Comparison of ENCODE assay signal across 27 cellular contexts in the genomic region with DNA sequence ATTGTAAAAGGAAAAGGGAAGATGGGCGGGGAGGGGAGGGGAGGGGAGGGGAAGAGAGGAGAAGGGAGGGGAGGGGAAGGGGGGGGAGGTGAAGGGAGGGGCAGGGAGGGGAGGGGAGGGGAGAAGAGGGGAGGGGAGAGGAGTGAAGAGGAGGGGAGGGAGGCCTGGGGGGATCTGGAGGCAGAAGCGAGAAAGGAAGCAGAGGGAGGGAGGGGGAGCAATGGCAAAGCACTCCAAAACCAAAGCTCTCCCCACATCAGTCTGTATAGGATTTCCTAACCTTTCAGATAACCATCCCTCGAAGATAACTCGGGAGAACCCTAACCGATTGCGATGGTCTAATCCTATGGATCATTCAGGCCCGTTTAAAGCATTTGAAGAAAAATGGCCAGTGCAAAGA. TPM values are rescaled to one million over a fixed set of nuclear protein-coding genes. Genes with fewer than 3 reads are reported as not detected.
A peak's percentile ranks its signal among the peaks of the same experiment; 100 is the strongest.
DNase-seq lines count a peak whose midpoint lies in the region; TF ChIP-seq lines count a peak whose summit lies in the region.
"Had no signal": no experiment of that assay in that cellular context is flagged by ENCODE, and none has a peak within 500 bp of the region (broad histone marks: within the 10 kb centered on the region; RNA-seq: fewer than 3 reads in every experiment).

No MANE protein-coding gene starts in this region.

- no peaks in the 10 kb centered on the region for H3K27me3 ChIP-seq in ascending aorta
- H3K27me3 ChIP-seq in osteoblast (ENCODE audit: insufficient read depth, low read length) = no peaks in the 10 kb centered on the region
- no peaks in the 10 kb centered on the region for H3K27me3 ChIP-seq in thyroid gland

- H3K4me2 ChIP-seq in osteoblast (ENCODE audit: insufficient read depth, low read length) = no peak overlapping the region

- intact Hi-C loops in ascending aorta (cut with DNase I) (no loop called here), cardiac septum (cut with DNase I) (no loop called here), thyroid gland (cut with DNase I) (no loop called here)

- no peaks in the 10 kb centered on the region for H3K36me3 ChIP-seq in ascending aorta
- H3K36me3 ChIP-seq in osteoblast (ENCODE audit: insufficient read depth, low read length) = peaks cover 12% of the 10 kb centered on the region
- no peaks in the 10 kb centered on the region for H3K36me3 ChIP-seq in thyroid gland
- H3K36me3 ChIP-seq: spleen, transverse colon had no signal

- peaks cover 91% of the 10 kb centered on the region for H3K79me2 ChIP-seq in osteoblast (ENCODE audit: insufficient read depth, low read length)

- no peak overlapping the region for H3K4me3 Mint-ChIP-seq in chondrocyte (ENCODE audit: unreplicated experiment)
- H3K4me3 Mint-ChIP-seq: activated CD4-positive, alpha-beta memory T cell treated with anti-CD3 and anti-CD28 coated beads for 36 hours; activated naive CD4-positive, alpha-beta T cell treated with anti-CD3 and anti-CD28 coated beads, Interleukin-2, amount 10 ng/mL, durations not matched to agents 7 days and 5 days; activated T-helper 1 cell treated with anti-CD3 and anti-CD28 coated beads, Interleukin-12 subunit alpha, Interleukin-12 subunit beta, Interleukin-2, Interleukin-4 antibody, amounts not matched to agents 30 ng/mL and 10 ng/mL and 1 ng/mL, durations not matched to agents 14 hours and 24 hours and 36 hours; naive thymus-derived CD8-positive, alpha-beta T cell; stimulated activated naive CD8-positive, alpha-beta T cell treated with anti-CD3 and anti-CD28 coated beads, Interleukin-15, Interleukin-2, amounts not matched to agents 100 ng/mL and 50 ng/mL, for 24 hours; T-helper 2 cell treated with Interferon-gamma antibody and Interleukin-4, amounts not matched to agents 5 μg/mL and 100 μg/mL, for 36 hours had no signal

- H3K9me3 Mint-ChIP-seq in chondrocyte (ENCODE audit: low read depth) = no peaks in the 10 kb centered on the region
- H3K9me3 Mint-ChIP-seq: activated CD4-positive, alpha-beta memory T cell treated with anti-CD3 and anti-CD28 coated beads for 36 hours; activated naive CD4-positive, alpha-beta T cell treated with anti-CD3 and anti-CD28 coated beads, Interleukin-2, amount 10 ng/mL, durations not matched to agents 7 days and 5 days; activated T-helper 1 cell treated with anti-CD3 and anti-CD28 coated beads, Interleukin-12 subunit alpha, Interleukin-12 subunit beta, Interleukin-2, Interleukin-4 antibody, amounts not matched to agents 30 ng/mL and 10 ng/mL and 1 ng/mL, durations not matched to agents 14 hours and 24 hours and 36 hours; naive thymus-derived CD8-positive, alpha-beta T cell; stimulated activated naive CD8-positive, alpha-beta T cell treated with anti-CD3 and anti-CD28 coated beads, Interleukin-15, Interleukin-2, amounts not matched to agents 100 ng/mL and 50 ng/mL, for 24 hours; T-helper 2 cell treated with Interferon-gamma antibody and Interleukin-4, amounts not matched to agents 5 μg/mL and 100 μg/mL, for 36 hours had no signal

- H3K4me1 Mint-ChIP-seq in chondrocyte (ENCODE audit: low read depth) = peaks cover under 1% of the 10 kb centered on the region
- H3K4me1 Mint-ChIP-seq: activated naive CD4-positive, alpha-beta T cell treated with anti-CD3 and anti-CD28 coated beads, Interleukin-2, amount 10 ng/mL, durations not matched to agents 7 days and 5 days; naive thymus-derived CD8-positive, alpha-beta T cell had no signal

- H2AFZ ChIP-seq in osteoblast (ENCODE audit: low read length) = no peak overlapping the region

- H3K27ac ChIP-seq in ascending aorta (peak overlapping the region; percentile 70 to 77), osteoblast (ENCODE audit: low read depth, low read length) (peak overlapping the region; percentile 72), thyroid gland (peak overlapping the region; percentile 48 to 83 (median 78))
- H3K27ac ChIP-seq: spleen had no signal

- no peaks in the 10 kb centered on the region for H3K36me3 Mint-ChIP-seq in chondrocyte (ENCODE audit: low read depth)
- H3K36me3 Mint-ChIP-seq: activated CD4-positive, alpha-beta memory T cell treated with anti-CD3 and anti-CD28 coated beads for 36 hours; activated naive CD4-positive, alpha-beta T cell treated with anti-CD3 and anti-CD28 coated beads, Interleukin-2, amount 10 ng/mL, durations not matched to agents 7 days and 5 days; naive thymus-derived CD8-positive, alpha-beta T cell had no signal

- peaks cover 23% of the 10 kb centered on the region for H4K20me1 ChIP-seq in osteoblast (ENCODE audit: insufficient read depth, low read length)

- TF ChIP-seq CTCF in ascending aorta (IDR thresholded peaks at IDR 0.05) = no peak
- no peak for TF ChIP-seq CTCF in osteoblast (IDR thresholded peaks at IDR 0.05; ENCODE audit: extremely low read depth, low read depth, low read length)
- no peak for TF ChIP-seq CTCF in thyroid gland (IDR thresholded peaks at IDR 0.05)
- no peak for TF ChIP-seq CTCF in chondrocyte (IDR thresholded peaks at IDR 0.05)

- no peaks in the 10 kb centered on the region for H3K9me3 ChIP-seq in ascending aorta
- no peaks in the 10 kb centered on the region for H3K9me3 ChIP-seq in osteoblast (ENCODE audit: low read depth, low read length)
- H3K9me3 ChIP-seq in thyroid gland = no peaks in the 10 kb centered on the region
- H3K9me3 ChIP-seq: spleen, transverse colon had no signal

- peaks cover 1% of the 10 kb centered on the region for H3K27me3 Mint-ChIP-seq in chondrocyte (ENCODE audit: low read depth)

- H3K4me1 ChIP-seq in ascending aorta (peaks cover 0 to 2% of the 10 kb centered on the region in 2 donors), osteoblast (ENCODE audit: insufficient read depth, low read length) (peaks cover 34% of the 10 kb centered on the region), thyroid gland (peaks cover 0 to 19% of the 10 kb centered on the region in 2 donors)
- H3K4me1 ChIP-seq: spleen, transverse colon had no signal

- WGBS in thyroid gland, 2 donors = 73 to 74% methylated on average over 7 of the region's 7 CpGs

- TF ChIP-seq POLR2A in thyroid gland (IDR thresholded peaks at IDR 0.05) = no peak

- no peak overlapping the region for H3K27ac Mint-ChIP-seq in chondrocyte (ENCODE audit: unreplicated experiment)
- H3K27ac Mint-ChIP-seq: activated CD4-positive, alpha-beta memory T cell treated with anti-CD3 and anti-CD28 coated beads for 36 hours; activated naive CD4-positive, alpha-beta T cell treated with anti-CD3 and anti-CD28 coated beads, Interleukin-2, amount 10 ng/mL, durations not matched to agents 7 days and 5 days; activated T-helper 1 cell treated with anti-CD3 and anti-CD28 coated beads, Interleukin-12 subunit alpha, Interleukin-12 subunit beta, Interleukin-2, Interleukin-4 antibody, amounts not matched to agents 30 ng/mL and 10 ng/mL and 1 ng/mL, durations not matched to agents 14 hours and 24 hours and 36 hours; stimulated activated naive CD8-positive, alpha-beta T cell treated with anti-CD3 and anti-CD28 coated beads, Interleukin-15, Interleukin-2, amounts not matched to agents 100 ng/mL and 50 ng/mL, for 24 hours; T-helper 2 cell treated with Interferon-gamma antibody and Interleukin-4, amounts not matched to agents 5 μg/mL and 100 μg/mL, for 36 hours had no signal

- H3K4me3 ChIP-seq in ascending aorta = no peak overlapping the region
- H3K4me3 ChIP-seq in osteoblast (ENCODE audit: insufficient read depth, low read length) = no peak overlapping the region
- no peak overlapping the region for H3K4me3 ChIP-seq in thyroid gland (replicated peaks in 1 of 3)
- H3K4me3 ChIP-seq: spleen, transverse colon had no signal

- DNase-seq in ascending aorta (ENCODE audit: low spot score in 2 of 2) = peak in 1 of 2 donors; percentile 12
- peak; percentile 36 for DNase-seq in cardiac septum (ENCODE audit: low spot score)
- peak; percentile 54 for DNase-seq in osteoblast (ENCODE audit: insufficient read length, low spot score, missing footprints)
- DNase-seq in thyroid gland = no peak
- DNase-seq in HuH-7.5 (ENCODE audit: low spot score) = no peak
- DNase-seq in chondrocyte (ENCODE audit: low spot score) = no peak
- DNase-seq in ureter (ENCODE audit: low spot score) = no peak
- DNase-seq: activated CD4-positive, alpha-beta memory T cell treated with anti-CD3 and anti-CD28 coated beads for 36 hours; activated CD4-positive, CD25-positive, alpha-beta regulatory T cell treated with anti-CD3 and anti-CD28 coated beads, Interleukin-2, amount 50 U/mL, for 72 hours; activated naive CD4-positive, alpha-beta T cell treated with anti-CD3 and anti-CD28 coated beads, Interleukin-2, amount 10 ng/mL, durations not matched to agents 7 days and 5 days; amniotic stem cell; C1 segment of cervical spinal cord; DMS153; HCEC 1CT; Karpas-422; midbrain; naive thymus-derived CD8-positive, alpha-beta T cell; NCI-H2029; NCI-H526 treated with DMSO at 0.1 percent for 48 hours; nucleus accumbens; SIG-M5; stimulated activated CD4-positive, alpha-beta T cell treated with anti-CD3 and anti-CD28 coated beads, Interleukin-2, amount 100 ng/mL, for 24 hours; transverse colon had no signal

RNA-seq across cellular contexts. Expression of a gene that starts 19.0 kb away (rescaled TPM):
- total RNA-seq in ascending aorta (20.2 TPM), cardiac septum (5.8 TPM), osteoblast (31.8 and 35.4 TPM in 2 replicates), thyroid gland (10 to 100 TPM in 1 of 4 donors, 1 to 10 TPM in 3; 6.8 to 12.5 (median 8.8) TPM), chondrocyte (2.2 TPM in 1 of 3 replicates, not detected in the others), ureter (5.5 TPM)
- total RNA-seq: activated CD4-positive, alpha-beta memory T cell treated with anti-CD3 and anti-CD28 coated beads for 36 hours; activated T-helper 1 cell treated with anti-CD3 and anti-CD28 coated beads, Interleukin-12 subunit alpha, Interleukin-12 subunit beta, Interleukin-2, Interleukin-4 antibody, amounts not matched to agents 30 ng/mL and 10 ng/mL and 1 ng/mL, durations not matched to agents 14 hours and 24 hours and 36 hours; naive thymus-derived CD8-positive, alpha-beta T cell had no signal

Comparison
In these comparisons a context has a peak if more than half of its experiments do, and no peak if none do; other contexts are left out.
1. DNase-seq: peak in cardiac septum (single experiment) and osteoblast (single experiment); none in thyroid gland (0 of 2), HuH-7.5 (single experiment), chondrocyte (single experiment) and ureter (single experiment).
2. Peak in every context shown above with its lines, with median percentiles within 50 percentile points of each other: H3K27ac ChIP-seq.